ENCODE assay signal across 8 cellular contexts in the genomic region with DNA sequence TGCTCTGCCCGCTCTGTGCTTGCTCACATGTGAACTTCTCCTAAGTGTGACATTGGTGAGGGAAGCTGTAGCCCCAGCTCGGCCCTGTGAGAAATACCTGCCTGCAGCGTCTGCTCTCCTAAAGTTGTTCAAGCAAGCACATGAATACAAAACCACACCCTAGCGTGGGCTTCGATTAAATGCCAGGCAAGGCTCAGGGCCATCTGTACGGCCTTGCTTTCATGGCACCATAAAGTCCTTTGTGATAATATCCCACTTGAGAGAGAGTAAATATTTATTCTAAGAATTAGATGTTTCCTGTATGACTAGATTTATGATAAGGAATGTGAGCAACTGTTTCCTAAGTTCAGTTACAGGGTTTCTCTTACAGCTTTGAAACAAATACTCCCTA.
DNase-seq lines count a peak whose midpoint lies in the region; ATAC-seq and TF ChIP-seq lines count a peak whose summit lies in the region.

No MANE protein-coding gene starts in this region.

- ATAC-seq in HCT116: peak; percentile 24
- peak; percentile 87 for ATAC-seq in Panc1
- peak; percentile 38 for ATAC-seq in naive thymus-derived CD4-positive, alpha-beta T cell
- ATAC-seq in HG02588 (IDR thresholded peaks at IDR 0.05; ENCODE audit: unreplicated experiment): no peak

- no peak for TF ChIP-seq POLR2A in HCT116 (IDR thresholded peaks at IDR 0.05; ENCODE audit: borderline replicate concordance, extremely low read depth, insufficient read depth, insufficient read length)

- H3K79me2 ChIP-seq in HCT116 (ENCODE audit: insufficient read depth, low read length): peaks cover 66% of the 10 kb centered on the region
- no peaks in the 10 kb centered on the region for H3K79me2 ChIP-seq in OCI-LY7 (ENCODE audit: insufficient read depth, low read depth, low read length)

- BruUV-seq in HCT116 (replicated peaks; lab: Mats Ljungman, UMichigan): no TSS peak
- BruUV-seq in Panc1 (replicated peaks; lab: Mats Ljungman, UMichigan): no TSS peak
- BruUV-seq in OCI-LY7 (replicated peaks; lab: Mats Ljungman, UMichigan): no TSS peak

- intact Hi-C loops in HCT116 (cut with micrococcal nuclease) (loop anchor here (5.0 kb wide), 1 partner anchor 95 kb away; no protein-coding TSS in a partner anchor), Panc1 (cut with micrococcal nuclease; ENCODE audit: unreplicated experiment) (no loop called here), OCI-LY7 (cut with micrococcal nuclease; ENCODE audit: unreplicated experiment) (no loop called here)
- intact Hi-C loops in naive thymus-derived CD4-positive, alpha-beta T cell (cut with micrococcal nuclease): loop anchor here (1.0 kb wide), 2 partner anchors 9 to 11 kb away; no protein-coding TSS in a partner anchor

- H3K9ac ChIP-seq in HCT116 (ENCODE audit: low read length): peak overlapping the region; percentile 74

- no peak overlapping the region for H3K4me3 ChIP-seq in HCT116 (replicated peaks in 1 of 2; ENCODE audit: low read depth in 1 of 2, low read length in 2 of 2)
- H3K4me3 ChIP-seq in Panc1 (ENCODE audit: low read depth in 2 of 2, low read length in 2 of 2): peak overlapping the region in 1 of 2 experiments; percentile 37; a peak in 2 of 4 replicates
- H3K4me3 ChIP-seq in naive thymus-derived CD4-positive, alpha-beta T cell (ENCODE audit: low read length): no peak overlapping the region
- H3K4me3 ChIP-seq in OCI-LY7 (ENCODE audit: low read depth, low read length, poor library complexity, severe bottlenecking): no peak overlapping the region

- no peak overlapping the region for H2AFZ ChIP-seq in HCT116 (ENCODE audit: low read depth, low read length, poor library complexity, severe bottlenecking)
- no peak overlapping the region for H2AFZ ChIP-seq in OCI-LY7 (ENCODE audit: low read length)

- peaks cover 0 to 18% (median 3%) of the 10 kb centered on the region in 5 donors for H3K36me3 Mint-ChIP-seq in naive thymus-derived CD4-positive, alpha-beta T cell

- H3K4me2 ChIP-seq in HCT116 (ENCODE audit: low read length) (peak overlapping the region; percentile 68), OCI-LY7 (ENCODE audit: low read length) (no peak overlapping the region)

- H3K9me2 ChIP-seq in HCT116 (ENCODE audit: insufficient read depth) (no peaks in the 10 kb centered on the region), OCI-LY7 (ENCODE audit: insufficient read depth, low read length) (no peaks in the 10 kb centered on the region)

- peak overlapping the region; percentile 100 for H3K27ac ChIP-seq in HCT116 (ENCODE audit: low read depth, low read length)
- peak overlapping the region; percentile 78 for H3K27ac ChIP-seq in Panc1 (ENCODE audit: low read length)
- H3K27ac ChIP-seq in cingulate gyrus (ENCODE audit: low read depth, low read length): peak overlapping the region; percentile 33
- H3K27ac ChIP-seq in naive thymus-derived CD4-positive, alpha-beta T cell (ENCODE audit: low read depth, low read length): peak overlapping the region; percentile 45
- no peak overlapping the region for H3K27ac ChIP-seq in OCI-LY7 (ENCODE audit: low read depth, low read length, poor library complexity, severe bottlenecking)

- no peaks in the 10 kb centered on the region for H3K9me3 Mint-ChIP-seq in naive thymus-derived CD4-positive, alpha-beta T cell

- POLR2A ChIA-PET in HCT116 (lab: Charles Lee): interaction anchor here (0.6 to 3.9 kb wide), 8 partner anchors 11 to 100 kb away, joined by 3 to 30 read pairs (median 8); no protein-coding TSS in a partner anchor
- POLR2A ChIA-PET in Panc1 (lab: Charles Lee): interaction anchor here (0.5 kb wide), 1 partner anchor 12 kb away, joined by 5 read pairs; no protein-coding TSS in a partner anchor
- POLR2A ChIA-PET in naive thymus-derived CD4-positive, alpha-beta T cell (lab: Charles Lee): interaction anchor here (0.5 to 1.0 kb wide), 4 partner anchors 17 to 192 kb away, joined by 3 to 4 read pairs (median 3); no protein-coding TSS in a partner anchor
- POLR2A ChIA-PET in OCI-LY7 (lab: Charles Lee): interaction anchor here (1.1 kb wide), 1 partner anchor 9 kb away, joined by 3 read pairs; no protein-coding TSS in a partner anchor

- RAD21 ChIA-PET in HCT116 (lab: Charles Lee; ENCODE audit: low non-redundant PET in 1 of 2, low total read pairs in 2 of 2, uncharacterized antibody in 2 of 2, unreplicated experiment in 2 of 2): no interaction called here

- no peaks in the 10 kb centered on the region for H3K36me3 ChIP-seq in HCT116 (ENCODE audit: control insufficient read depth in 1 of 2, insufficient read depth in 2 of 2, low read length in 2 of 2)
- H3K36me3 ChIP-seq in Panc1 (ENCODE audit: control insufficient read depth, insufficient read depth, low read length): no peaks in the 10 kb centered on the region
- H3K36me3 ChIP-seq in naive thymus-derived CD4-positive, alpha-beta T cell (ENCODE audit: control insufficient read depth in 2 of 3, insufficient read depth in 3 of 3, low read length in 3 of 3): no peaks in the 10 kb centered on the region
- peaks cover 9% of the 10 kb centered on the region; the same call in 1 of the 2 replicates for H3K36me3 ChIP-seq in OCI-LY7 (ENCODE audit: insufficient read depth, low read length)

- H3K27me3 ChIP-seq in HCT116 (ENCODE audit: insufficient read depth, low read length): no peaks in the 10 kb centered on the region
- H3K27me3 ChIP-seq in Panc1 (ENCODE audit: control insufficient read depth, insufficient read depth, low read length): no peaks in the 10 kb centered on the region
- no peaks in the 10 kb centered on the region for H3K27me3 ChIP-seq in naive thymus-derived CD4-positive, alpha-beta T cell (ENCODE audit: control insufficient read depth in 2 of 2, insufficient read depth in 2 of 2, low read length in 2 of 2)

- H3K4me1 ChIP-seq in HCT116 (ENCODE audit: control insufficient read depth in 1 of 2, insufficient read depth in 2 of 2, low read length in 2 of 2) (peaks cover 83 to 98% of the 10 kb centered on the region in 2 experiments), Panc1 (ENCODE audit: control insufficient read depth, insufficient read depth, low read length) (peaks cover 56% of the 10 kb centered on the region), OCI-LY7 (ENCODE audit: insufficient read depth, low read length, poor library complexity, severe bottlenecking) (no peaks in the 10 kb centered on the region)
- H3K4me1 ChIP-seq in naive thymus-derived CD4-positive, alpha-beta T cell (ENCODE audit: control insufficient read depth in 2 of 2, insufficient read depth in 2 of 2, low read length in 2 of 2): peaks cover 42 to 60% of the 10 kb centered on the region in 2 donors

- TF ChIP-seq RAD21 in HCT116 (IDR thresholded peaks at IDR 0.05; ENCODE audit: low read depth): no peak

- H3K9me3 ChIP-seq in HCT116 (ENCODE audit: control insufficient read depth in 1 of 2, insufficient read depth in 1 of 2, low read depth in 1 of 2, low read length in 2 of 2) (no peaks in the 10 kb centered on the region), Panc1 (ENCODE audit: control insufficient read depth, insufficient read depth, low read depth, low read length) (no peaks in the 10 kb centered on the region; the same call in 1 of the 2 replicates), OCI-LY7 (ENCODE audit: low read length) (no peaks in the 10 kb centered on the region)
- no peaks in the 10 kb centered on the region for H3K9me3 ChIP-seq in naive thymus-derived CD4-positive, alpha-beta T cell (ENCODE audit: control insufficient read depth in 2 of 3, low read length in 3 of 3)

- in situ Hi-C loops in Panc1 (cut with HindIII; ENCODE audit: low pct_unique_long_range_greater_than_20kb, low sequenced_read_pairs): no loop called here

- peaks cover 57 to 92% (median 88%) of the 10 kb centered on the region in 7 donors for H3K4me1 Mint-ChIP-seq in naive thymus-derived CD4-positive, alpha-beta T cell

- H3K27me3 Mint-ChIP-seq in naive thymus-derived CD4-positive, alpha-beta T cell: no peaks in the 10 kb centered on the region

- H4K20me1 ChIP-seq in HCT116 (ENCODE audit: insufficient read depth) (no peaks in the 10 kb centered on the region), OCI-LY7 (ENCODE audit: insufficient read depth, low read length) (peaks cover 8% of the 10 kb centered on the region)

- DNase-seq in HCT116 (ENCODE audit: low read depth, low spot score) (peak; percentile 80), Panc1 (ENCODE audit: low read depth, low spot score) (peak; percentile 48), OCI-LY7 (ENCODE audit: low spot score) (no peak), cerebellar cortex (ENCODE audit: low spot score) (no peak), superior temporal gyrus (ENCODE audit: extremely low spot score) (no peak)
- DNase-seq in naive thymus-derived CD4-positive, alpha-beta T cell: no peak

- H3K27ac Mint-ChIP-seq in naive thymus-derived CD4-positive, alpha-beta T cell: peak overlapping the region in 8 of 9 donors; percentile 63 to 91 (median 84)

- TF ChIP-seq CTCF in HCT116 (IDR thresholded peaks at IDR 0.05 in 2 of 3, conservative IDR thresholded peaks at IDR 0.05 in 1 of 3; ENCODE audit: borderline replicate concordance in 1 of 3, insufficient read depth in 1 of 3, low read depth in 2 of 3, low read length in 2 of 3) (no peak), Panc1 (IDR thresholded peaks at IDR 0.05) (no peak), OCI-LY7 (conservative IDR thresholded peaks at IDR 0.05; ENCODE audit: low read length) (no peak)

- peak overlapping the region; percentile 38 to 77 (median 65) for H3K4me3 Mint-ChIP-seq in naive thymus-derived CD4-positive, alpha-beta T cell

- CTCF ChIA-PET in HCT116 (lab: Charles Lee) (interaction anchor here (1.1 to 2.9 kb wide), 2 partner anchors 15 to 100 kb away, joined by 3 to 14 read pairs; no protein-coding TSS in a partner anchor), Panc1 (lab: Charles Lee) (interaction anchor here (0.7 kb wide), 1 partner anchor 101 kb away, joined by 4 read pairs; no protein-coding TSS in a partner anchor), OCI-LY7 (lab: Charles Lee; ENCODE audit: unreplicated experiment) (no interaction called here)
- CTCF ChIA-PET in naive thymus-derived CD4-positive, alpha-beta T cell (lab: Charles Lee): interaction anchor here (0.6 to 1.6 kb wide), 4 partner anchors 10 to 495 kb away, joined by 3 to 6 read pairs (median 4); no protein-coding TSS in a partner anchor

TF ChIP-seq in HCT116, 20 proteins besides CTCF, POLR2A, EP300 and RAD21:
- TF ChIP-seq ZFX (IDR thresholded peaks at IDR 0.05) (peak; percentile 26; the same call in 1 of the 2 replicates), YY1 (IDR thresholded peaks at IDR 0.05; ENCODE audit: extremely low read depth, insufficient replicate concordance, low read depth, low read length) (peak; percentile 42), POLR2AphosphoS5 (IDR thresholded peaks at IDR 0.05; ENCODE audit: low read depth, low read length) (peak; percentile 57), TCF7L2 (IDR thresholded peaks at IDR 0.05; ENCODE audit: borderline replicate concordance, extremely low read depth, insufficient read depth, insufficient read length) (peak; percentile 94), SRF (IDR thresholded peaks at IDR 0.05; ENCODE audit: low read depth) (no peak)
TF ChIP-seq in HCT116: peak in this region for 4.

Comparison
In these comparisons a context has a peak if more than half of its experiments do, and no peak if none do; other contexts are left out.
1. DNase-seq: peak in HCT116 (single experiment) and Panc1 (single experiment); none in naive thymus-derived CD4-positive, alpha-beta T cell (0 of 9), OCI-LY7 (single experiment), cerebellar cortex (single experiment) and superior temporal gyrus (single experiment).
2. intact Hi-C loops: an anchor here in HCT116 (5.0 kb wide) and naive thymus-derived CD4-positive, alpha-beta T cell (1.0 kb wide); none called in Panc1 and OCI-LY7.